In the genomic region with DNA sequence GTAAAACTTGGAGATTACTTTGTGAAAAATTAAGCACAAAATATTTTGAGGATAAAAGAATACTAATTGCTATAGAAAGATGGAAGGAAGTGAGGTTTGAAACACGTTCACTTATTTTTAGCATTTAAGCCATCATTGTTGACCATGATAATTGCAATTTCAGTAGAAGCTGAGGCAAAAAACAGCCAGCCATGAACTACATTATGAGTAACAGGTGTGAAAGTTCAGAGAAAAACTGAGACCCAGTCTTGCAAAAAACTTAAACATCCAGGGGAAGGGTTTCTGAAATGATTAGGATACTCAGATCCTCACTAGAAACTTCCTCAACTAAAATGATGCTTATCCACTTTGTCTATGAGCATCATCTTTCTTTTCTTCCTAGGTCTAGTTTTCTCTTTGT, we compare ENCODE assay signal across 20 cellular contexts.
A peak's percentile ranks its signal among the peaks of the same experiment; 100 is the strongest.
DNase-seq lines count a peak whose midpoint lies in the region; ATAC-seq and TF ChIP-seq lines count a peak whose summit lies in the region.
"Had no signal": no experiment of that assay in that cellular context is flagged by ENCODE, and none has a peak within 500 bp of the region (broad histone marks: within the 10 kb centered on the region; RNA-seq: fewer than 3 reads in every experiment).

No MANE protein-coding gene starts in this region.

- DNase-seq in DMS53 (lab: John Stamatoyannopoulos, UW): peak; percentile 28
- no peak for DNase-seq in DMS53 treated with DMSO at 0.1 percent for 48 hours (lab: John Stamatoyannopoulos, UW; ENCODE audit: unreplicated experiment)
- DNase-seq in body of pancreas: no peak
- DNase-seq in stimulated activated CD4-positive, alpha-beta T cell treated with anti-CD3 and anti-CD28 coated beads, Interleukin-4, amount 100 ng/mL, for 24 hours: no peak
- no peak for DNase-seq in kidney tubule cell (ENCODE audit: low spot score)
- DNase-seq: AML-193; KBM-7; NCI-H1105; NCI-H1694; NK-92 treated with Interleukin-12 subunit alpha and Interleukin-12 subunit beta, amount 100 ng/mL, for 24 hours; OCI-M1; SIG-M5; T-cell; T-helper 9 cell had no signal

- no peaks in the 10 kb centered on the region for H3K36me3 ChIP-seq in body of pancreas (replicated peaks in 1 of 2; ENCODE audit: insufficient read depth in 1 of 2, low read depth in 2 of 2)

- no peaks in the 10 kb centered on the region for H3K4me1 ChIP-seq in body of pancreas

- TF ChIP-seq POLR2A in body of pancreas (IDR thresholded peaks at IDR 0.05): no peak

- H3K27me3 ChIP-seq in body of pancreas: no peaks in the 10 kb centered on the region

- ATAC-seq in HG02610 (IDR thresholded peaks at IDR 0.05; ENCODE audit: unreplicated experiment) (peak; percentile 75), HG03565 (IDR thresholded peaks at IDR 0.05; ENCODE audit: unreplicated experiment) (peak; percentile 58), body of pancreas (no peak), HG03280 (IDR thresholded peaks at IDR 0.05; ENCODE audit: unreplicated experiment) (no peak)
- ATAC-seq: SK-N-SH treated with all-trans-retinoic acid at 6 μM for 48 hours, T-cell had no signal

- H3K4me3 ChIP-seq in body of pancreas: no peak overlapping the region

- no peaks in the 10 kb centered on the region for H3K9me3 ChIP-seq in body of pancreas

- intact Hi-C loops in body of pancreas (cut with DNase I): no loop called here

- H3K27ac ChIP-seq in body of pancreas: no peak overlapping the region
- H3K27ac ChIP-seq: 22Rv1, C4-2B had no signal

- no peak for TF ChIP-seq CTCF in body of pancreas (IDR thresholded peaks at IDR 0.05)

- 33 to 36% methylated on average over 1 of the region's 1 CpG for WGBS in body of pancreas, 2 donors

Comparison
In these comparisons a context has a peak if more than half of its experiments do, and no peak if none do; other contexts are left out.
1. ATAC-seq: peak in HG02610 (single experiment) and HG03565 (single experiment); none in body of pancreas (single experiment) and HG03280 (single experiment).